ENCODE assay signal across 1 cellular context in genomic region chr10:111098679-111099437, GRCh38.
TF ChIP-seq lines count a peak whose summit lies in the region.

No MANE protein-coding gene starts in this region.

TF ChIP-seq in A549, 52 proteins besides CTCF, POLR2A, EP300 and RAD21 (continued from another document):
- TF ChIP-seq ZC3H11A (IDR thresholded peaks at IDR 0.05) = no peak
- TF ChIP-seq PHF8 (IDR thresholded peaks at IDR 0.05; ENCODE audit: borderline replicate concordance, low read depth) = no peak
- no peak for TF ChIP-seq HDAC2 (IDR thresholded peaks at IDR 0.05)
- no peak for TF ChIP-seq EHMT2 (IDR thresholded peaks at IDR 0.05; ENCODE audit: low read depth)
- TF ChIP-seq NFE2L2 (conservative IDR thresholded peaks at IDR 0.05; ENCODE audit: low read length) = no peak
- no peak for TF ChIP-seq EHF (CRISPR knock-in tag; IDR thresholded peaks at IDR 0.05)
- no peak for TF ChIP-seq SREBF2 (IDR thresholded peaks at IDR 0.05)
- no peak for TF ChIP-seq BCL3 (IDR thresholded peaks at IDR 0.05)
- no peak for TF ChIP-seq MAX (IDR thresholded peaks at IDR 0.05)
- no peak for TF ChIP-seq HMGXB4 (CRISPR knock-in tag; IDR thresholded peaks at IDR 0.05; ENCODE audit: borderline replicate concordance)
- no peak for TF ChIP-seq TFCP2L1 (CRISPR knock-in tag; IDR thresholded peaks at IDR 0.05)
- TF ChIP-seq KDM5A (IDR thresholded peaks at IDR 0.05) = no peak
- no peak for TF ChIP-seq JUNB (IDR thresholded peaks at IDR 0.05)
- TF ChIP-seq NPAS2 (CRISPR knock-in tag; IDR thresholded peaks at IDR 0.05; ENCODE audit: borderline replicate concordance) = no peak
- TF ChIP-seq CHD2 (IDR thresholded peaks at IDR 0.05; ENCODE audit: low read length, partially characterized antibody) = no peak
- TF ChIP-seq BHLHE40 (IDR thresholded peaks at IDR 0.05; ENCODE audit: low read depth, low read length) = no peak
- no peak for TF ChIP-seq ZNF302 (CRISPR knock-in tag; IDR thresholded peaks at IDR 0.05)
- TF ChIP-seq CHD4 (IDR thresholded peaks at IDR 0.05; ENCODE audit: borderline replicate concordance) = no peak
